1 cellular context compared by ENCODE assay signal in the genomic region with DNA sequence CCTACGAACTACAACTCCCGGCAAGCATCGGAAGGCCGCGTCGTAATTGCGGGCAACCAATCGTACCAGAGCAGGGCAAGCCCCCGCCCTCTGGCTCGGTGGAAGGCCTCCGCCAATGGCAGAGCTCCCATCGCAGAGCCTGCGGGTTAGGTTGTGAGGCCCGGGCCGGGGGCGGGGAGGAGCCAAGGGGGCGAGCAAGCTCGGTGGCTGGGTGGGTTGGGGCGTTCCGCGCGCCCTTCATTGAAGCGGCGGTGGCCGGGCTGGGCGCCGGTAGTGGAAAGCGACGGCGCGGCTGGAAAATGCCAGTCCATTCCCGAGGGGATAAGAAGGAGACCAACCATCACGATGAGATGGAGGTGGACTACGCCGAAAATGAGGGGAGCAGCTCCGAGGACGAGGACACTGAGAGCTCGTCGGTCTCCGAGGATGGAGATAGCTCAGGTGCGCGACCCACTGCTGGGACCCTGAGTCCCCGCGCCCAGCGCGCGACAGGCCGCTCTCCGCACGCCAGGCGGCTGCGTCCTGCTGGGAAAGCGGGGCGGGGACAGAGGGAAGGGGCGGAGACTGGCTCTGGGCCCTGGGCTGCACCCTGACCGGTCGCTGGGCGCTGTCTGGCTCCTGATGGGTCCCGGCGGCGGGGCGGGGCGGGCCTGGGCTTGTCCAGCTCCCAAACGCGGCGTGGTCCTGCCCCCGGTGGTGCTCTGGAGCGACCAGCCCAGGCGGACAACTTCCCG.
TF ChIP-seq lines count a peak whose summit lies in the region.

BRMS1L (plus strand) TSS at position 121 of the 734 bp plus-strand sequence; CDS start at position 300, 179 bp downstream.

TF ChIP-seq in GM23338, 12 proteins besides CTCF, POLR2A, EP300 and RAD21 (continued from another document):
- TF ChIP-seq ZNF462 (CRISPR knock-in tag; IDR thresholded peaks at IDR 0.05) = no peak
